In the genomic region with DNA sequence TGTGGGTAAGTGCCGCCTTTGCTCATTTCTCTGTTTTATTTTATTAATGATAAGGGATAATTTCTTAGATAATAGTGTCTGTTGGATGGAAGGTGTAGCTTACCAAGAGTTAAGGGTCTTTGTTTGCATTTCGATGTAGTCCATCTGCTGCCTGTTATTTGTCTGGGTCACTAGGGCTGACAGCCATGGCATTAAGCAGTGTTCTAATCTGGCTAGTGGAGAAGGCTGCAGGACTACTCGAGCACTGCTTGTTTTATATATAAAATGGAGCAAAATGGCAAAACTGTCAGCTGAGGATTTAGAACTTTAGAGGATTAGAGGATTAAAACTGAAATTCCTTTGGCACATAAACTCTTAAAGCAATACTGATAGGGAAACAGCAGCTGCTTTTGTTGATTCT, we compare ENCODE assay signal across 20 cellular contexts.
"Had no signal": no experiment of that assay in that cellular context is flagged by ENCODE, and none has a peak within 500 bp of the region (broad histone marks: within the 10 kb centered on the region; RNA-seq: fewer than 3 reads in every experiment).

No MANE protein-coding gene starts in this region.

- H3K9me3 ChIP-seq: breast epithelium had no signal

- H3K27ac Mint-ChIP-seq: activated CD4-positive, alpha-beta T cell treated with anti-CD3 and anti-CD28 coated beads for 36 hours; activated CD8-positive, alpha-beta T cell treated with anti-CD3 and anti-CD28 coated beads for 36 hours; activated T-cell treated with anti-CD3 and anti-CD28 coated beads, Interleukin-2, amount 50 U/mL, for 72 hours; activated T-helper 2 cell treated with anti-CD3 and anti-CD28 coated beads, Interferon-gamma antibody, Interleukin-2, Interleukin-4, amounts not matched to agents 10 μg/mL and 5 μg/mL and 100 μg/mL, durations not matched to agents 14 hours and 24 hours and 36 hours had no signal

- H3K27ac ChIP-seq: breast epithelium, KMS-11, VCaP had no signal

- H3K9me3 Mint-ChIP-seq: activated CD8-positive, alpha-beta T cell treated with anti-CD3 and anti-CD28 coated beads for 36 hours; activated T-cell treated with anti-CD3 and anti-CD28 coated beads, Interleukin-2, amount 50 U/mL, for 72 hours; activated T-helper 2 cell treated with anti-CD3 and anti-CD28 coated beads, Interferon-gamma antibody, Interleukin-2, Interleukin-4, amounts not matched to agents 10 μg/mL and 5 μg/mL and 100 μg/mL, durations not matched to agents 14 hours and 24 hours and 36 hours had no signal

- ATAC-seq: activated CD4-positive, alpha-beta T cell treated with anti-CD3 and anti-CD28 coated beads for 36 hours; activated CD8-positive, alpha-beta T cell treated with anti-CD3 and anti-CD28 coated beads for 36 hours; activated T-cell treated with anti-CD3 and anti-CD28 coated beads, Interleukin-2, amount 50 U/mL, for 72 hours had no signal

- H3K27me3 ChIP-seq: breast epithelium had no signal

- H3K36me3 ChIP-seq: breast epithelium had no signal

- DNase-seq: activated CD4-positive, alpha-beta T cell treated with anti-CD3 and anti-CD28 coated beads for 36 hours; activated CD4-positive, alpha-beta T cell treated with anti-CD3 and anti-CD28 coated beads, Interleukin-2, amount 50 U/mL, for 1 hour; activated CD8-positive, alpha-beta memory T cell treated with anti-CD3 and anti-CD28 coated beads, Interleukin-2, amount 50 U/mL, for 4 hours; activated CD8-positive, alpha-beta T cell treated with anti-CD3 and anti-CD28 coated beads for 36 hours; activated naive CD4-positive, alpha-beta T cell treated with anti-CD3 and anti-CD28 coated beads, Interleukin-2, amount 50 U/mL, for 16 hours; activated T-cell treated with anti-CD3 and anti-CD28 coated beads, Interleukin-2, amount 50 U/mL, for 72 hours; aorta; central memory CD4-positive, alpha-beta T cell; NCI-H1092; NCI-H2029; NCI-H2107; NCI-H2171 treated with DMSO at 0.1 percent for 48 hours; NCI-H226; NCI-H526; SIG-M5; T-helper 1 cell had no signal

- H3K4me3 ChIP-seq: breast epithelium had no signal
